8 cellular contexts compared by ENCODE assay signal in genomic region chr17:4898927-4899326, GRCh38. TPM values are rescaled to one million over a fixed set of nuclear protein-coding genes. Genes with fewer than 3 reads are reported as not detected.
DNase-seq lines count a peak whose midpoint lies in the region; ATAC-seq and TF ChIP-seq lines count a peak whose summit lies in the region.
"Had no signal": no experiment of that assay in that cellular context is flagged by ENCODE, and none has a peak within 500 bp of the region (broad histone marks: within the 10 kb centered on the region; RNA-seq: fewer than 3 reads in every experiment).

No MANE protein-coding gene starts in this region.

- H3K27ac ChIP-seq in colonic mucosa: no peak overlapping the region
- H3K27ac ChIP-seq: epithelial cell of prostate had no signal

- peak overlapping the region; percentile 75 to 82 for H3K9ac ChIP-seq in colonic mucosa (ENCODE audit: low read depth in 2 of 2, low read length in 2 of 2)

- intact Hi-C loops in colonic mucosa (cut with DNase I): no loop called here

- H3K36me3 ChIP-seq in H7 (replicated peaks; ENCODE audit: control insufficient read depth, insufficient read depth, low read length) (peaks cover 16% of the 10 kb centered on the region), colonic mucosa (peaks cover 9% of the 10 kb centered on the region)

- H3K4me1 Mint-ChIP-seq in progenitor cell of endocrine pancreas (ENCODE audit: low read depth): peaks cover 4% of the 10 kb centered on the region

- H3K27me3 ChIP-seq in H7 (ENCODE audit: control insufficient read depth, insufficient read depth, low read length) (peaks cover 22% of the 10 kb centered on the region; the same call in 1 of the 2 replicates), colonic mucosa (peaks cover 3% of the 10 kb centered on the region)

- H3K27me3 Mint-ChIP-seq in progenitor cell of endocrine pancreas: peaks cover 19% of the 10 kb centered on the region

- TF ChIP-seq CTCF in colonic mucosa (IDR thresholded peaks at IDR 0.05) (no peak), progenitor cell of endocrine pancreas (IDR thresholded peaks at IDR 0.05; ENCODE audit: unreplicated experiment) (no peak)

- peak overlapping the region; percentile 64 for H3K4me3 ChIP-seq in H7 (ENCODE audit: insufficient read depth, low read depth, low read length)
- H3K4me3 ChIP-seq in colonic mucosa: peak overlapping the region; percentile 58

- no peak overlapping the region for H3K27ac Mint-ChIP-seq in progenitor cell of endocrine pancreas

- peak overlapping the region; percentile 56 for H3K4me3 Mint-ChIP-seq in progenitor cell of endocrine pancreas (ENCODE audit: low read depth)

- DNase-seq in H7 (no peak), colonic mucosa (no peak), progenitor cell of endocrine pancreas (ENCODE audit: low spot score, unreplicated experiment) (no peak), SW480 (ENCODE audit: low spot score) (no peak), mucosa of gallbladder (ENCODE audit: low spot score) (no peak)

- peaks cover 14% of the 10 kb centered on the region for H3K4me1 ChIP-seq in colonic mucosa

- peaks cover 6% of the 10 kb centered on the region for H3K36me3 Mint-ChIP-seq in progenitor cell of endocrine pancreas (ENCODE audit: insufficient read depth)

- no peaks in the 10 kb centered on the region for H3K9me3 Mint-ChIP-seq in progenitor cell of endocrine pancreas (ENCODE audit: low read depth)

- H3K9me3 ChIP-seq in colonic mucosa: no peaks in the 10 kb centered on the region

- ATAC-seq in GM19395 (IDR thresholded peaks at IDR 0.05; ENCODE audit: unreplicated experiment): no peak

RNA-seq across cellular contexts. Expression of gene C17orf107, which starts 0.4 kb away (rescaled TPM):
- total RNA-seq in H7 (2014; rRNA removed; shearing (Covaris generic)): 7.6 and 7.8 TPM in 2 replicates
- total RNA-seq in colonic mucosa (1 to 10 TPM in 1 of 2 donors, under 1 TPM in 1; 0.74 to 1.8 TPM), progenitor cell of endocrine pancreas (3.6 and 3.7 TPM in 2 replicates), mucosa of gallbladder (8.8 TPM)

RNA-seq across cellular contexts. Expression of gene CHRNE, which starts 4.0 kb away (rescaled TPM):
- total RNA-seq in H7 (2014; rRNA removed; shearing (Covaris generic)): 0.67 and 0.69 TPM in 2 replicates
- total RNA-seq in colonic mucosa (1 to 10 TPM in 1 of 2 donors, not detected in 1; 1.1 TPM), progenitor cell of endocrine pancreas (0.31 and 0.36 TPM in 2 replicates), mucosa of gallbladder (9.4 TPM)
- total RNA-seq: NCI-H460 had no signal

RNA-seq across cellular contexts. Expression of gene GP1BA, which starts 33.1 kb away (rescaled TPM):
- not detected in 2 replicates for total RNA-seq in H7 (2014; rRNA removed; shearing (Covaris generic))
- total RNA-seq in colonic mucosa (not detected), progenitor cell of endocrine pancreas (not detected in 2 replicates), mucosa of gallbladder (not detected)
- total RNA-seq: NCI-H460 had no signal

RNA-seq across cellular contexts. Expression of gene SLC25A11, which starts 40.9 kb away (rescaled TPM):
- 143 and 169 TPM in 2 replicates for total RNA-seq in H7 (2014; rRNA removed; shearing (Covaris generic))
- total RNA-seq in colonic mucosa (100 to 1,000 TPM in 1 of 2 donors, 10 to 100 TPM in 1; 73.1 to 116 TPM), progenitor cell of endocrine pancreas (46.8 and 47.4 TPM in 2 replicates), mucosa of gallbladder (68.9 TPM)

RNA-seq across cellular contexts. Expression of gene RNF167, which starts 41.1 kb away (rescaled TPM):
- total RNA-seq in H7 (2014; rRNA removed; shearing (Covaris generic)): 67.0 and 87.6 TPM in 2 replicates
- total RNA-seq in colonic mucosa (100 to 1,000 TPM in 1 of 2 donors, 10 to 100 TPM in 1; 92.1 to 120 TPM), progenitor cell of endocrine pancreas (97.4 and 106 TPM in 2 replicates), mucosa of gallbladder (140 TPM)
